In genomic region chr9:70398145-70398556, GRCh38 we compare ENCODE assay signal across 8 cellular contexts. TPM values are rescaled to one million over a fixed set of nuclear protein-coding genes. Genes with fewer than 3 reads are reported as not detected.
A peak's percentile ranks its signal among the peaks of the same experiment; 100 is the strongest.
DNase-seq lines count a peak whose midpoint lies in the region; ATAC-seq and TF ChIP-seq lines count a peak whose summit lies in the region.

No MANE protein-coding gene starts in this region.

- peaks cover 1% of the 10 kb centered on the region for H3K36me3 Mint-ChIP-seq in activated T-helper 1 cell treated with anti-CD3 and anti-CD28 coated beads, Interleukin-12 subunit alpha, Interleukin-12 subunit beta, Interleukin-2, Interleukin-4 antibody, amounts not matched to agents 30 ng/mL and 10 ng/mL and 1 ng/mL, durations not matched to agents 14 hours and 24 hours and 36 hours (ENCODE audit: low read depth)

- no peaks in the 10 kb centered on the region for H3K27me3 Mint-ChIP-seq in activated T-helper 1 cell treated with anti-CD3 and anti-CD28 coated beads, Interleukin-12 subunit alpha, Interleukin-12 subunit beta, Interleukin-2, Interleukin-4 antibody, amounts not matched to agents 30 ng/mL and 10 ng/mL and 1 ng/mL, durations not matched to agents 14 hours and 24 hours and 36 hours (ENCODE audit: insufficient read depth)

- peaks cover 16% of the 10 kb centered on the region for H3K4me1 ChIP-seq in parathyroid adenoma

- no peaks in the 10 kb centered on the region for H3K9me3 ChIP-seq in parathyroid adenoma (ENCODE audit: control insufficient read depth, low read length)

- H3K27ac ChIP-seq in C4-2B (peak overlapping the region; percentile 28; the same call in 1 of the 2 replicates), parathyroid adenoma (peak overlapping the region; percentile 56)

- H2AFZ ChIP-seq in parathyroid adenoma: no peak overlapping the region

- H3K36me3 ChIP-seq in parathyroid adenoma (ENCODE audit: control insufficient read depth, insufficient read depth, low read length): no peaks in the 10 kb centered on the region

- TF ChIP-seq CTCF in C4-2B (conservative IDR thresholded peaks at IDR 0.05) (no peak), parathyroid adenoma (IDR thresholded peaks at IDR 0.05) (no peak)

- peak; percentile 100 for ATAC-seq in GM19395 (IDR thresholded peaks at IDR 0.05; ENCODE audit: unreplicated experiment)
- peak; percentile 100 for ATAC-seq in HG03378 (IDR thresholded peaks at IDR 0.05; ENCODE audit: unreplicated experiment)

- no peak overlapping the region for H3K4me2 ChIP-seq in parathyroid adenoma (ENCODE audit: low read length)

- no peak overlapping the region for H3K4me3 ChIP-seq in parathyroid adenoma (ENCODE audit: low read depth, low read length)

- peaks cover 44% of the 10 kb centered on the region for H3K4me1 Mint-ChIP-seq in activated T-helper 1 cell treated with anti-CD3 and anti-CD28 coated beads, Interleukin-12 subunit alpha, Interleukin-12 subunit beta, Interleukin-2, Interleukin-4 antibody, amounts not matched to agents 30 ng/mL and 10 ng/mL and 1 ng/mL, durations not matched to agents 14 hours and 24 hours and 36 hours (ENCODE audit: low read depth)

- DNase-seq in activated T-helper 1 cell treated with anti-CD3 and anti-CD28 coated beads, Interleukin-12 subunit alpha, Interleukin-12 subunit beta, Interleukin-2, Interleukin-4 antibody, amounts not matched to agents 30 ng/mL and 10 ng/mL and 1 ng/mL, durations not matched to agents 14 hours and 24 hours and 36 hours (ENCODE audit: low spot score): no peak
- no peak for DNase-seq in effector CD4-positive, alpha-beta T cell
- DNase-seq in GOT3 (lab: John Stamatoyannopoulos, UW) (no peak), NCI-H2171 (lab: John Stamatoyannopoulos, UW) (no peak)

- H3K9me3 Mint-ChIP-seq in activated T-helper 1 cell treated with anti-CD3 and anti-CD28 coated beads, Interleukin-12 subunit alpha, Interleukin-12 subunit beta, Interleukin-2, Interleukin-4 antibody, amounts not matched to agents 30 ng/mL and 10 ng/mL and 1 ng/mL, durations not matched to agents 14 hours and 24 hours and 36 hours: no peaks in the 10 kb centered on the region

- H3K27me3 ChIP-seq in parathyroid adenoma (ENCODE audit: control insufficient read depth, insufficient read depth, low read length): no peaks in the 10 kb centered on the region

- peaks cover 30% of the 10 kb centered on the region for H3K79me2 ChIP-seq in parathyroid adenoma

- H3K9ac ChIP-seq in parathyroid adenoma: no peak overlapping the region

- intact Hi-C loops in activated T-helper 1 cell treated with anti-CD3 and anti-CD28 coated beads, Interleukin-12 subunit alpha, Interleukin-12 subunit beta, Interleukin-2, Interleukin-4 antibody, amounts not matched to agents 30 ng/mL and 10 ng/mL and 1 ng/mL, durations not matched to agents 14 hours and 24 hours and 36 hours (cut with micrococcal nuclease): loop anchor here (1.0 kb wide), 2 partner anchors 8 to 13 kb away; no protein-coding TSS in a partner anchor

- H3K27ac Mint-ChIP-seq in activated T-helper 1 cell treated with anti-CD3 and anti-CD28 coated beads, Interleukin-12 subunit alpha, Interleukin-12 subunit beta, Interleukin-2, Interleukin-4 antibody, amounts not matched to agents 30 ng/mL and 10 ng/mL and 1 ng/mL, durations not matched to agents 14 hours and 24 hours and 36 hours: peak overlapping the region; percentile 49

- H3K4me3 Mint-ChIP-seq in activated T-helper 1 cell treated with anti-CD3 and anti-CD28 coated beads, Interleukin-12 subunit alpha, Interleukin-12 subunit beta, Interleukin-2, Interleukin-4 antibody, amounts not matched to agents 30 ng/mL and 10 ng/mL and 1 ng/mL, durations not matched to agents 14 hours and 24 hours and 36 hours: peak overlapping the region; percentile 67

RNA-seq across cellular contexts. Expression of gene KLF9, which starts 16.3 kb away (rescaled TPM):
- total RNA-seq in activated T-helper 1 cell treated with anti-CD3 and anti-CD28 coated beads, Interleukin-12 subunit alpha, Interleukin-12 subunit beta, Interleukin-2, Interleukin-4 antibody, amounts not matched to agents 30 ng/mL and 10 ng/mL and 1 ng/mL, durations not matched to agents 14 hours and 24 hours and 36 hours: 18.1 and 19.0 TPM in 2 replicates
